ENCODE assay signal across 5 cellular contexts in the genomic region with DNA sequence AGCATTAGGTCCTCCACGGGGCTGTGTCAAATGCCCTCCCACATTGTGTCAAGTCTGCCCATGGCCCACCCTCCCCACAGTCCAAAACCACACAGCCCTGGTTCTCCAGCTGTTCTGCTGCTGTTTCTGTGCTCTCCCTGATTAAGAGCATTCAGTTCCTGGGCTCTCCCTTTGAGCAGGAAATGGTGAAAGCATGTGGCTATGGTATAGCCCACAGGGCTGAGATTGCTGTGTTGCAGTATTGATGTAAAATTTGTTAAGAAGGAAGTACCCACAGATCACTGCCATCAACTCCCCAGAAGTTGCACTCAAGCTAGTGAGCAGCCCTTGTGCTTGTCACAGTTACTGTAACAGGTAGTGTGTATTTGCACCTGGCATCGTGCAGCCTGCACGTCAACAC. TPM values are rescaled to one million over a fixed set of nuclear protein-coding genes. Genes with fewer than 3 reads are reported as not detected.
"Had no signal": no experiment of that assay in that cellular context is flagged by ENCODE, and none has a peak within 500 bp of the region (broad histone marks: within the 10 kb centered on the region; RNA-seq: fewer than 3 reads in every experiment).

No MANE protein-coding gene starts in this region.

RNA-seq across cellular contexts. Expression of a gene that starts 9.3 kb away (rescaled TPM):
- total RNA-seq: SK-MEL-5 had no signal

RNA-seq across cellular contexts. Expression of a gene that starts 31.8 kb away (rescaled TPM):
- total RNA-seq: activated CD4-positive, alpha-beta memory T cell treated with anti-CD3 and anti-CD28 coated beads for 36 hours; activated CD4-positive, alpha-beta T cell treated with anti-CD3 and anti-CD28 coated beads, Interleukin-2, amount 10 ng/mL, durations not matched to agents 7 days and 5 days; activated T-helper 1 cell treated with anti-CD3 and anti-CD28 coated beads, Interleukin-12 subunit alpha, Interleukin-12 subunit beta, Interleukin-2, Interleukin-4 antibody, amounts not matched to agents 30 ng/mL and 10 ng/mL and 1 ng/mL, durations not matched to agents 14 hours and 24 hours and 36 hours; K562; SK-MEL-5 had no signal
- polyA plus RNA-seq: K562 had no signal
